Comparison of ENCODE assay signal across 15 cellular contexts in the genomic region with DNA sequence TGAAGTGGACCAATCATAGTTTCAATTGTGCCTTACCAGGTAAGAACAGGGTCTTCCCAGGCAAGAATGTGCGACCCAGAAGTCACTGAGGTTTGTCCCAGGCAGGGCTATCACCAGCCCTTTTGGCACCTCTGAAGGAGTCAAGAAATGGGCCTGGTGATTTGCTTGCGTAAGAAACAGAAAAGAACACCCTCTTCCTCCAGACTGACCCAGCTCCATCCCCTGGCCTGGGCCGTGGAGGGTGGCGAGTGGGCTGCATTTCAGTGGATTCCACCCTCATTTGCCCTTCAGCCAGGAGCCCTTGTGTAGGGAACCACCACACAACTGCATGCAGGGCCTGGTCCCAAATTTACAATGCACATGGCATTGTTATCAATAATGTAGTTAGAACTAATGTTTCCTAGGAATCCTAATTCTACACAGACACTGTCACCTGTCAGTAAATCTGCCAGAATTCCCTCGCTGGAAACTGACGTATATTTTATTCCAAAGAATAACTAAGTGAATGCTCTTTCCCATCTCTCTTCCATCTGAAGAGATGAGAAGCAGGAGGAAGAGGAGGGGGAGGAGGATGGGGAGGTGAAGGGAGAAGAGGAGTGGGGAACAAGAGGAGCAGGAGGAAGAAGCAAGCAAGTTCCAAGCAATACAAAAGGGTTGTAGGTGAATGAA. TPM values are rescaled to one million over a fixed set of nuclear protein-coding genes. Genes with fewer than 3 reads are reported as not detected.
DNase-seq lines count a peak whose midpoint lies in the region; ATAC-seq and TF ChIP-seq lines count a peak whose summit lies in the region.
"Had no signal": no experiment of that assay in that cellular context is flagged by ENCODE, and none has a peak within 500 bp of the region (broad histone marks: within the 10 kb centered on the region; RNA-seq: fewer than 3 reads in every experiment).

No MANE protein-coding gene starts in this region.

- H2AFZ ChIP-seq in IMR-90 (replicated peaks; ENCODE audit: low read length, poor library complexity) (no peak overlapping the region), neural progenitor cell (replicated peaks) (no peak overlapping the region)

- no TSS peak for BruUV-seq in IMR-90 (replicated peaks; lab: Mats Ljungman, UMichigan)

- no peak overlapping the region for H2AK9ac ChIP-seq in IMR-90 (replicated peaks; ENCODE audit: low read depth, low read length, poor library complexity)

- no peaks in the 10 kb centered on the region for H3K36me3 Mint-ChIP-seq in activated naive CD8-positive, alpha-beta T cell treated with anti-CD3 and anti-CD28 coated beads, Interleukin-2, amount 50 U/mL, for 24 hours (ENCODE audit: low read depth)
- H3K36me3 Mint-ChIP-seq in neural progenitor cell: no peaks in the 10 kb centered on the region

- H3K9me3 ChIP-seq in IMR-90 (ENCODE audit: control insufficient read depth, insufficient read depth, low read length): no peaks in the 10 kb centered on the region
- H3K9me3 ChIP-seq in neural progenitor cell (ENCODE audit: low read depth): no peaks in the 10 kb centered on the region
- no peaks in the 10 kb centered on the region for H3K9me3 ChIP-seq in testis
- H3K9me3 ChIP-seq in heart left ventricle: no peaks in the 10 kb centered on the region
- H3K9me3 ChIP-seq: BE2C had no signal

- TF ChIP-seq RAD21 in IMR-90 (IDR thresholded peaks at IDR 0.05; ENCODE audit: low read length): no peak

- POLR2A ChIA-PET in IMR-90 (lab: Charles Lee; ENCODE audit: unreplicated experiment): no interaction called here

- peak overlapping the region; percentile 79 for H3K27ac Mint-ChIP-seq in activated naive CD8-positive, alpha-beta T cell treated with anti-CD3 and anti-CD28 coated beads, Interleukin-2, amount 50 U/mL, for 24 hours
- no peak overlapping the region for H3K27ac Mint-ChIP-seq in neural progenitor cell

- no peak overlapping the region for H3K9ac ChIP-seq in IMR-90 (ENCODE audit: low read depth, low read length)
- H3K9ac ChIP-seq in neural progenitor cell: no peak overlapping the region

- H3K4me1 ChIP-seq in IMR-90 (ENCODE audit: control insufficient read depth, insufficient read depth, low read length): peaks cover 23% of the 10 kb centered on the region
- H3K4me1 ChIP-seq in neural progenitor cell: peaks cover 64% of the 10 kb centered on the region
- H3K4me1 ChIP-seq in testis: peaks cover 19% of the 10 kb centered on the region
- H3K4me1 ChIP-seq in heart left ventricle: peaks cover 0 to 8% (median 0%) of the 10 kb centered on the region in 12 donors
- H3K4me1 ChIP-seq: BE2C had no signal

- H2BK20ac ChIP-seq in IMR-90 (ENCODE audit: low read depth, low read length): no peak overlapping the region

- no peak overlapping the region for H2BK5ac ChIP-seq in IMR-90 (ENCODE audit: low read depth, low read length, poor library complexity, severe bottlenecking)

- H4K91ac ChIP-seq in IMR-90 (ENCODE audit: insufficient read depth, low read depth, low read length): no peak overlapping the region; the same call in 1 of the 2 replicates

- H3K14ac ChIP-seq in IMR-90 (replicated peaks; ENCODE audit: low read depth, low read length): no peak overlapping the region; the same call in 1 of the 2 replicates

- no peak overlapping the region for H3K23ac ChIP-seq in IMR-90 (ENCODE audit: low read depth, low read length)

- DNase-seq in IMR-90: no peak
- DNase-seq in activated naive CD8-positive, alpha-beta T cell treated with anti-CD3 and anti-CD28 coated beads, Interleukin-2, amount 50 U/mL, for 24 hours: no peak
- DNase-seq in neural progenitor cell (ENCODE audit: low spot score): no peak
- DNase-seq in testis: peak; percentile 43
- no peak for DNase-seq in activated effector memory CD4-positive, alpha-beta T cell treated with anti-CD3 and anti-CD28 coated beads, Interleukin-2, amount 50 U/mL, for 16 hours
- DNase-seq in heart left ventricle: no peak
- DNase-seq: BE2C; CD8-positive, alpha-beta memory T cell; GDM1; Kasumi-1; NCI-H1417; NCI-H1930; NCI-H2171 treated with DMSO at 0.1 percent for 48 hours had no signal

- ATAC-seq in IMR-90 (ENCODE audit: low read depth): no peak
- no peak for ATAC-seq in activated naive CD8-positive, alpha-beta T cell treated with anti-CD3 and anti-CD28 coated beads, Interleukin-2, amount 50 U/mL, for 24 hours
- ATAC-seq in heart left ventricle: no peak
- ATAC-seq in HG03432 (IDR thresholded peaks at IDR 0.05; ENCODE audit: unreplicated experiment): no peak
- ATAC-seq: HepG2 had no signal

- no peaks in the 10 kb centered on the region for H3K27me3 Mint-ChIP-seq in activated naive CD8-positive, alpha-beta T cell treated with anti-CD3 and anti-CD28 coated beads, Interleukin-2, amount 50 U/mL, for 24 hours
- peaks cover 4% of the 10 kb centered on the region for H3K27me3 Mint-ChIP-seq in neural progenitor cell (ENCODE audit: insufficient read depth, low read depth)

- CTCF ChIA-PET in IMR-90 (lab: Yijun Ruan, JAX): interaction anchor here (0.5 kb wide), 1 partner anchor 68 kb away, joined by 3 read pairs; no protein-coding TSS in a partner anchor

- no peak overlapping the region for H3K4me2 ChIP-seq in IMR-90 (ENCODE audit: low read depth, low read length)
- peak overlapping the region; percentile 57 for H3K4me2 ChIP-seq in neural progenitor cell

- H2AK5ac ChIP-seq in IMR-90 (ENCODE audit: low read depth, low read length): peak overlapping the region; percentile 43; the same call in 1 of the 2 replicates

- no peak overlapping the region for H3K56ac ChIP-seq in IMR-90 (ENCODE audit: extremely low read depth, insufficient read depth, low read length)

- H2BK120ac ChIP-seq in IMR-90 (ENCODE audit: low read depth, low read length): no peak overlapping the region

- H4K5ac ChIP-seq in IMR-90 (ENCODE audit: low read depth, low read length): no peak overlapping the region

- dilution Hi-C loops in IMR-90 (cut with HindIII; ENCODE audit: low sequenced_read_pairs, unreplicated experiment): no loop called here

- no peak overlapping the region for H2BK15ac ChIP-seq in IMR-90 (ENCODE audit: low read depth, low read length)

- H3K4me1 Mint-ChIP-seq in activated naive CD8-positive, alpha-beta T cell treated with anti-CD3 and anti-CD28 coated beads, Interleukin-2, amount 50 U/mL, for 24 hours: peaks cover 50% of the 10 kb centered on the region
- H3K4me1 Mint-ChIP-seq in neural progenitor cell: peaks cover 72% of the 10 kb centered on the region

- H3K9me3 Mint-ChIP-seq in activated naive CD8-positive, alpha-beta T cell treated with anti-CD3 and anti-CD28 coated beads, Interleukin-2, amount 50 U/mL, for 24 hours: no peaks in the 10 kb centered on the region
- no peaks in the 10 kb centered on the region for H3K9me3 Mint-ChIP-seq in neural progenitor cell
- H3K9me3 Mint-ChIP-seq: CD8-positive, alpha-beta memory T cell had no signal

- no peak overlapping the region for H3K4me3 ChIP-seq in IMR-90 (ENCODE audit: insufficient read depth, low read depth, low read length)
- no peak overlapping the region for H3K4me3 ChIP-seq in neural progenitor cell
- H3K4me3 ChIP-seq in testis: no peak overlapping the region
- no peak overlapping the region for H3K4me3 ChIP-seq in heart left ventricle

- peaks cover 95% of the 10 kb centered on the region for H3K79me2 ChIP-seq in neural progenitor cell (ENCODE audit: low read depth)

- peaks cover 8% of the 10 kb centered on the region; the same call in 1 of the 2 replicates for H3K9me1 ChIP-seq in IMR-90 (ENCODE audit: insufficient read depth, low read length)

- H3K4me3 Mint-ChIP-seq in activated naive CD8-positive, alpha-beta T cell treated with anti-CD3 and anti-CD28 coated beads, Interleukin-2, amount 50 U/mL, for 24 hours: no peak overlapping the region
- H3K4me3 Mint-ChIP-seq in neural progenitor cell: no peak overlapping the region

- intact Hi-C loops in IMR-90 (cut with micrococcal nuclease): loop anchor here (5.0 kb wide), 1 partner anchor 44 kb away; no protein-coding TSS in a partner anchor
- intact Hi-C loops in testis (cut with DNase I; ENCODE audit: low total_unique reads): no loop called here
- intact Hi-C loops in heart left ventricle (cut with DNase I): no loop called here

- TF ChIP-seq CTCF in IMR-90 (conservative IDR thresholded peaks at IDR 0.05; ENCODE audit: low read depth, low read length) (no peak), neural progenitor cell (IDR thresholded peaks at IDR 0.05) (no peak), testis (IDR thresholded peaks at IDR 0.05) (no peak), heart left ventricle (IDR thresholded peaks at IDR 0.05) (no peak)

- WGBS in IMR-90 (ENCODE audit: extremely low coverage in 2 of 2, insufficient read length in 1 of 2), 2 experiments: no CpG with 5 or more reads among the region's 6 CpGs
- WGBS in testis, 2 donors: 38 to 63% methylated on average over 5 to 6 of the region's 6 CpGs
- WGBS in heart left ventricle, 4 donors: 90 to 98% (median 94%) methylated on average over 6 of the region's 6 CpGs

- H3K79me1 ChIP-seq in IMR-90 (ENCODE audit: low read depth in 1 of 2, low read length in 2 of 2): peaks cover 50 to 86% of the 10 kb centered on the region in 2 experiments

- peak overlapping the region; percentile 37; the same call in 1 of the 2 replicates for H3K4ac ChIP-seq in IMR-90 (ENCODE audit: low read depth, low read length)

- in situ Hi-C loops in IMR-90 (cut with MboI; ENCODE audit: low sequenced_read_pairs): no loop called here

- peaks cover 18% of the 10 kb centered on the region; the same call in 1 of the 2 replicates for H4K20me1 ChIP-seq in IMR-90 (ENCODE audit: insufficient read depth, low read length)
- H4K20me1 ChIP-seq in neural progenitor cell (ENCODE audit: low read depth): peaks cover 29% of the 10 kb centered on the region

- H3F3A ChIP-seq in neural progenitor cell (ENCODE audit: low read depth): peaks cover 20% of the 10 kb centered on the region

- no peaks in the 10 kb centered on the region for H3K36me3 ChIP-seq in IMR-90 (ENCODE audit: control insufficient read depth, insufficient read depth, low read length)
- no peaks in the 10 kb centered on the region for H3K36me3 ChIP-seq in neural progenitor cell
- H3K36me3 ChIP-seq in testis (ENCODE audit: low read depth, missing control alignments): no peaks in the 10 kb centered on the region
- no peaks in the 10 kb centered on the region for H3K36me3 ChIP-seq in heart left ventricle
- H3K36me3 ChIP-seq: BE2C had no signal

- no peak for TF ChIP-seq POLR2A in IMR-90 (IDR thresholded peaks at IDR 0.05; ENCODE audit: low read depth, low read length)
- no peak for TF ChIP-seq POLR2A in testis (IDR thresholded peaks at IDR 0.05)
- no peak for TF ChIP-seq POLR2A in heart left ventricle (IDR thresholded peaks at IDR 0.05)

- no peak overlapping the region for H3K27ac ChIP-seq in IMR-90 (ENCODE audit: insufficient read depth, low read length)
- peak overlapping the region; percentile 77 for H3K27ac ChIP-seq in neural progenitor cell
- peak overlapping the region in 1 of 2 donors; percentile 12 for H3K27ac ChIP-seq in testis
- no peak overlapping the region for H3K27ac ChIP-seq in heart left ventricle

- H3K27me3 ChIP-seq in IMR-90 (ENCODE audit: control insufficient read depth, insufficient read depth, low read length) (no peaks in the 10 kb centered on the region), neural progenitor cell (no peaks in the 10 kb centered on the region), testis (no peaks in the 10 kb centered on the region), heart left ventricle (no peaks in the 10 kb centered on the region)
- H3K27me3 ChIP-seq: BE2C had no signal

- no peak overlapping the region for H4K8ac ChIP-seq in IMR-90 (ENCODE audit: low read depth in 2 of 2, low read length in 2 of 2)

- H3K18ac ChIP-seq in IMR-90 (ENCODE audit: low read depth, low read length): no peak overlapping the region

RNA-seq across cellular contexts. Expression of gene TSPAN5, which starts 46.6 kb away (rescaled TPM):
- total RNA-seq in IMR-90 (2012; rRNA removed) (79.6 and 88.3 TPM in 2 replicates), neural progenitor cell (ENCODE audit: low replicate concordance) (31.7 and 34.9 TPM in 2 replicates), testis (10 to 100 TPM; 30.8 to 57.2 TPM), heart left ventricle (10 to 100 TPM in 1 of 9 donors, 1 to 10 TPM in 8; 1.6 to 10.2 (median 5.6) TPM)
- polyA plus RNA-seq in IMR-90 (2012; rRNA removed) (58.2 and 64.8 TPM in 2 replicates), testis (ENCODE audit: insufficient read depth, low read depth, low replicate concordance) (27.8 TPM), heart left ventricle (1 to 10 TPM; 1.0 to 6.1 TPM)
- polyA plus RNA-seq in IMR-90 (2012; cell fraction: cytosol; rRNA removed): 36.9 and 41.6 TPM in 2 replicates
- polyA plus RNA-seq in IMR-90 (2012; cell fraction: nucleus; rRNA removed; ENCODE audit: low replicate concordance): 21.8 and 70.0 TPM in 2 replicates
